ENCODE assay signal across 9 cellular contexts in the genomic region with DNA sequence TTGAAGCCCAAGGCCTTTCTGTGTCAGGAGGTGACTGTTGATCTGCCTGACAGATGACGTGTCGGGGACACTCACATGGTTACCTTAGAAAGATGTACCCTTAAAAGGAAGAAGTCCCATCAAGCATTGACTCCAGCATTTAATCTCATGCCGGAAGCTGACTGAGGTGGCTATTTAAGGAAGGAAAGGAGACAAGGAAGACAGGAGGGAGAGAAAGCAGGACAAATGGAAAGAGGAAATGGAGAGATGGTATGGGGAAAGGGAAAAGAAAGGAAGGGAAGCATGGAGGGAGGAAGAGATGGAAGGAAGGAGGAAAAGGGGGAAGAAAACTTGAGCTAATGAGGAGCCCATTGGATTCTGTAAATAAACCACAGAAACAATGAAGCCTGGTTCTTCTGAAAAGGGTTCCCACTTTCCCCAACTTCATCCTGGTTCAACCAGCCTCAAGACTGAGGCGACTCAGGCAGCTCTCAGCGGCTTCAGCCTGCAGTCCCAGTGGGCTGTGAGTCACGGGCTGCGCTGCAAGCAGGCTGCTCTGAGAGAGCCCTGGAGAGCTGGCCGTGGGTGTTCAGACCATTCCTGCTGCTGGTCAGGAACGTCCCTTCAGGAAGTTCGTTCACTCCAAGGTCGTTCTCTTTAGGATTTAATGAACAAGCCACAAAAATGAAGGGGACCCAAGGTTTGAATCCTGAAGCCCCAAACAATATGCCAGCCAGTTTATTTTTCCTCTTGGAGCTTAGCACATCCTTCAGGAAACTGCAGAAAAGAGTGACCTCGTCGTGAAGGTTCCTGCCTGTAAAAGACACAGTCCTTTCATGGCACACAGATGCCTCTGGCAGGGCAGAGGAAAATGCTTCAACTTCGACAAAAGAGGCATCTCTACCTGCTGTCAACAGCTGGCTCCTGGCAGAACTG.
DNase-seq lines count a peak whose midpoint lies in the region; ATAC-seq and TF ChIP-seq lines count a peak whose summit lies in the region.
"Had no signal": no experiment of that assay in that cellular context is flagged by ENCODE, and none has a peak within 500 bp of the region (broad histone marks: within the 10 kb centered on the region; RNA-seq: fewer than 3 reads in every experiment).

No MANE protein-coding gene starts in this region.

- no peak overlapping the region for H3K4me3 ChIP-seq in BJ (ENCODE audit: low read depth, low read length)

- no peaks in the 10 kb centered on the region for H3K36me3 ChIP-seq in BJ (ENCODE audit: control insufficient read depth, insufficient read depth, low read length)

- H3K4me3 Mint-ChIP-seq in activated naive CD4-positive, alpha-beta T cell treated with anti-CD3 and anti-CD28 coated beads, Interleukin-2, amount 10 ng/mL, durations not matched to agents 7 days and 5 days: no peak overlapping the region

- H3K9me3 Mint-ChIP-seq in activated naive CD4-positive, alpha-beta T cell treated with anti-CD3 and anti-CD28 coated beads, Interleukin-2, amount 10 ng/mL, durations not matched to agents 7 days and 5 days: peaks cover 8% of the 10 kb centered on the region

- DNase-seq in BJ (ENCODE audit: low read depth) (peak; percentile 56), RKO (ENCODE audit: low spot score) (peak; percentile 63), fibroblast of peridontal ligament (ENCODE audit: extremely low read depth) (peak; percentile 83), omental fat pad (ENCODE audit: low spot score) (no peak), COLO668 (lab: John Stamatoyannopoulos, UW; ENCODE audit: unreplicated experiment) (no peak), inferior parietal cortex (ENCODE audit: extremely low spot score) (no peak), NCI-H526 (lab: John Stamatoyannopoulos, UW) (no peak)
- no peak for DNase-seq in activated naive CD4-positive, alpha-beta T cell treated with anti-CD3 and anti-CD28 coated beads, Interleukin-2, amount 10 ng/mL, durations not matched to agents 7 days and 5 days
- DNase-seq: DMS153 had no signal

- H3K27me3 Mint-ChIP-seq in activated naive CD4-positive, alpha-beta T cell treated with anti-CD3 and anti-CD28 coated beads, Interleukin-2, amount 10 ng/mL, durations not matched to agents 7 days and 5 days: peaks cover 21% of the 10 kb centered on the region

- peak; percentile 63 for ATAC-seq in omental fat pad (ENCODE audit: low FRiP score)

- no peak overlapping the region for H3K27ac Mint-ChIP-seq in activated naive CD4-positive, alpha-beta T cell treated with anti-CD3 and anti-CD28 coated beads, Interleukin-2, amount 10 ng/mL, durations not matched to agents 7 days and 5 days

- CTCF ChIA-PET in BJ (lab: Yijun Ruan, JAX): interaction anchor here (0.9 to 1.5 kb wide), 5 partner anchors 9 to 812 kb away, joined by 3 to 4 read pairs (median 3); no protein-coding TSS in a partner anchor
- CTCF ChIA-PET in activated naive CD4-positive, alpha-beta T cell treated with anti-CD3 and anti-CD28 coated beads, Interleukin-2, amount 10 ng/mL, durations not matched to agents 7 days and 5 days (lab: Charles Lee): no interaction called here

- H3K27me3 ChIP-seq in BJ (ENCODE audit: control insufficient read depth, insufficient read depth, low read length): no peaks in the 10 kb centered on the region

- POLR2A ChIA-PET in BJ (lab: Charles Lee): interaction anchor here (0.5 to 1.5 kb wide), 8 partner anchors 15 to 661 kb away, joined by 3 to 8 read pairs (median 3); no protein-coding TSS in a partner anchor

- H3K4me1 Mint-ChIP-seq in activated naive CD4-positive, alpha-beta T cell treated with anti-CD3 and anti-CD28 coated beads, Interleukin-2, amount 10 ng/mL, durations not matched to agents 7 days and 5 days: no peaks in the 10 kb centered on the region

- TF ChIP-seq CTCF in BJ (IDR thresholded peaks at IDR 0.05; ENCODE audit: insufficient read depth, low read depth, low read length) (no peak), omental fat pad (IDR thresholded peaks at IDR 0.05) (no peak)

- no peaks in the 10 kb centered on the region for H3K36me3 Mint-ChIP-seq in activated naive CD4-positive, alpha-beta T cell treated with anti-CD3 and anti-CD28 coated beads, Interleukin-2, amount 10 ng/mL, durations not matched to agents 7 days and 5 days

Comparison
In these comparisons a context has a peak if more than half of its experiments do, and no peak if none do; other contexts are left out.
1. DNase-seq: peak in BJ (single experiment), RKO (single experiment) and fibroblast of peridontal ligament (single experiment); none in omental fat pad (single experiment), COLO668 (single experiment), activated naive CD4-positive, alpha-beta T cell treated with anti-CD3 and anti-CD28 coated beads, Interleukin-2, amount 10 ng/mL, durations not matched to agents 7 days and 5 days (single experiment), inferior parietal cortex (single experiment) and NCI-H526 (0 of 2).